ENCODE assay signal across 16 cellular contexts in genomic region chr22:19176175-19176630, GRCh38. TPM values are rescaled to one million over a fixed set of nuclear protein-coding genes. Genes with fewer than 3 reads are reported as not detected.
A peak's percentile ranks its signal among the peaks of the same experiment; 100 is the strongest.
DNase-seq lines count a peak whose midpoint lies in the region; ATAC-seq and TF ChIP-seq lines count a peak whose summit lies in the region.
"Had no signal": no experiment of that assay in that cellular context is flagged by ENCODE, and none has a peak within 500 bp of the region (broad histone marks: within the 10 kb centered on the region; RNA-seq: fewer than 3 reads in every experiment).

No MANE protein-coding gene starts in this region.

- H3K79me2 ChIP-seq in HCT116 (ENCODE audit: insufficient read depth, low read length) (peaks cover 62% of the 10 kb centered on the region), MM.1S (ENCODE audit: low read length) (peaks cover 43% of the 10 kb centered on the region)

- no peak overlapping the region for H3K4me3 Mint-ChIP-seq in activated naive CD8-positive, alpha-beta T cell treated with anti-CD3 and anti-CD28 coated beads, Interleukin-2, amount 50 U/mL, for 24 hours
- H3K4me3 Mint-ChIP-seq in naive B cell, result peak overlapping the region in 7 of 8 donors; percentile 37 to 85 (median 77)

- peaks cover 9% of the 10 kb centered on the region for H3K36me3 Mint-ChIP-seq in activated naive CD8-positive, alpha-beta T cell treated with anti-CD3 and anti-CD28 coated beads, Interleukin-2, amount 50 U/mL, for 24 hours (ENCODE audit: low read depth)
- H3K36me3 Mint-ChIP-seq in naive B cell, result no peaks in the 10 kb centered on the region

- H3K4me2 ChIP-seq in HCT116 (ENCODE audit: low read length) (peak overlapping the region; percentile 95), MM.1S (ENCODE audit: low read depth, low read length) (no peak overlapping the region)

- no peak for TF ChIP-seq RAD21 in HCT116 (IDR thresholded peaks at IDR 0.05; ENCODE audit: low read depth)

- 0 out of 2 replicates have a peak overlapping the region, but pooled peaks have one; percentile 8 for H3K27ac ChIP-seq in HCT116 (ENCODE audit: low read depth, low read length)
- H3K27ac ChIP-seq in MM.1S (ENCODE audit: low read length), result no peak overlapping the region
- no peak overlapping the region for H3K27ac ChIP-seq in sigmoid colon
- H3K27ac ChIP-seq: colonic mucosa, prostate gland had no signal

- H4K20me1 ChIP-seq in HCT116 (ENCODE audit: insufficient read depth), result no peaks in the 10 kb centered on the region
- H4K20me1 ChIP-seq in MM.1S (ENCODE audit: insufficient read depth, low read length), result no peaks in the 10 kb centered on the region

- intact Hi-C loops in HCT116 (cut with micrococcal nuclease), result no loop called here
- intact Hi-C loops in sciatic nerve (cut with DNase I), result no loop called here
- intact Hi-C loops in sigmoid colon (cut with DNase I), result loop anchor here (5.0 kb wide), 2 partner anchors 256 to 271 kb away; partner anchors contain the start of genes C22orf39, HIRA and MRPL40

- TF ChIP-seq POLR2A in HCT116 (IDR thresholded peaks at IDR 0.05; ENCODE audit: borderline replicate concordance, extremely low read depth, insufficient read depth, insufficient read length) (peak; percentile 21), sigmoid colon (IDR thresholded peaks at IDR 0.05) (no peak)

- H2AFZ ChIP-seq in HCT116 (ENCODE audit: low read depth, low read length, poor library complexity, severe bottlenecking) (no peak overlapping the region), MM.1S (ENCODE audit: low read length) (no peak overlapping the region)

- H3K9ac ChIP-seq in HCT116 (ENCODE audit: low read length) (no peak overlapping the region), MM.1S (ENCODE audit: low read length) (no peak overlapping the region)

- H3K36me3 ChIP-seq in HCT116 (ENCODE audit: control insufficient read depth in 1 of 2, insufficient read depth in 2 of 2, low read length in 2 of 2), result no peaks in the 10 kb centered on the region
- H3K36me3 ChIP-seq in MM.1S (replicated peaks; ENCODE audit: insufficient read depth, low read length), result no peaks in the 10 kb centered on the region
- H3K36me3 ChIP-seq in sigmoid colon, result no peaks in the 10 kb centered on the region
- H3K36me3 ChIP-seq: colonic mucosa, prostate gland had no signal

- H3K4me3 ChIP-seq in HCT116 (replicated peaks in 1 of 2; ENCODE audit: low read depth in 1 of 2, low read length in 2 of 2), result no peak overlapping the region
- H3K4me3 ChIP-seq in MM.1S (ENCODE audit: low read length), result no peak overlapping the region
- H3K4me3 ChIP-seq in sigmoid colon, result no peak overlapping the region
- H3K4me3 ChIP-seq: colonic mucosa, prostate gland had no signal

- H3K27me3 ChIP-seq in HCT116 (ENCODE audit: insufficient read depth, low read length) (no peaks in the 10 kb centered on the region), MM.1S (replicated peaks; ENCODE audit: insufficient read depth, low read length) (no peaks in the 10 kb centered on the region), sigmoid colon (no peaks in the 10 kb centered on the region)
- H3K27me3 ChIP-seq: colonic mucosa had no signal

- no peak for ATAC-seq in HCT116
- no peak for ATAC-seq in activated naive CD8-positive, alpha-beta T cell treated with anti-CD3 and anti-CD28 coated beads, Interleukin-2, amount 50 U/mL, for 24 hours
- ATAC-seq in naive B cell (ENCODE audit: low read depth in 2 of 2), result no peak
- ATAC-seq in sciatic nerve, result no peak
- ATAC-seq: activated T-cell treated with anti-CD3 and anti-CD28 coated beads, Interleukin-2, amount 50 U/mL, for 72 hours; left lobe of liver had no signal

- CTCF ChIA-PET in HCT116 (lab: Charles Lee), result no interaction called here

- POLR2A ChIA-PET in HCT116 (lab: Charles Lee), result no interaction called here

- RAD21 ChIA-PET in HCT116 (lab: Charles Lee; ENCODE audit: low non-redundant PET in 1 of 2, low total read pairs in 2 of 2, uncharacterized antibody in 2 of 2, unreplicated experiment in 2 of 2), result no interaction called here

- no peaks in the 10 kb centered on the region for H3K27me3 Mint-ChIP-seq in activated naive CD8-positive, alpha-beta T cell treated with anti-CD3 and anti-CD28 coated beads, Interleukin-2, amount 50 U/mL, for 24 hours
- H3K27me3 Mint-ChIP-seq in naive B cell, result no peaks in the 10 kb centered on the region

- TF ChIP-seq CTCF in HCT116 (IDR thresholded peaks at IDR 0.05 in 2 of 3, conservative IDR thresholded peaks at IDR 0.05 in 1 of 3; ENCODE audit: borderline replicate concordance in 1 of 3, insufficient read depth in 1 of 3, low read depth in 2 of 3, low read length in 2 of 3) (no peak), MM.1S (IDR thresholded peaks at IDR 0.05; ENCODE audit: low read length) (no peak), sigmoid colon (IDR thresholded peaks at IDR 0.05) (no peak)

- H3K9me3 Mint-ChIP-seq in activated naive CD8-positive, alpha-beta T cell treated with anti-CD3 and anti-CD28 coated beads, Interleukin-2, amount 50 U/mL, for 24 hours, result no peaks in the 10 kb centered on the region
- no peaks in the 10 kb centered on the region for H3K9me3 Mint-ChIP-seq in naive B cell
- H3K9me3 Mint-ChIP-seq: activated T-cell treated with anti-CD3 and anti-CD28 coated beads, Interleukin-2, amount 50 U/mL, for 72 hours had no signal

- DNase-seq in NCI-H82 (lab: John Stamatoyannopoulos, UW) (peak; percentile 45), NCI-H82 treated with DMSO at 0.1 percent for 48 hours (lab: John Stamatoyannopoulos, UW; ENCODE audit: unreplicated experiment) (no peak), HCT116 (ENCODE audit: low read depth, low spot score) (no peak), naive B cell (no peak), sciatic nerve (ENCODE audit: low spot score) (no peak), MM.1S (no peak), sigmoid colon (no peak)
- no peak for DNase-seq in activated naive CD8-positive, alpha-beta T cell treated with anti-CD3 and anti-CD28 coated beads, Interleukin-2, amount 50 U/mL, for 24 hours
- DNase-seq: 8988T; activated T-cell treated with anti-CD3 and anti-CD28 coated beads, Interleukin-2, amount 50 U/mL, for 72 hours; colonic mucosa; NCI-H187; stimulated activated CD4-positive, alpha-beta T cell treated with anti-CD3 and anti-CD28 coated beads, Interleukin-4, amount 100 ng/mL, for 4 hours had no signal

- H3K27ac Mint-ChIP-seq in activated naive CD8-positive, alpha-beta T cell treated with anti-CD3 and anti-CD28 coated beads, Interleukin-2, amount 50 U/mL, for 24 hours, result peak overlapping the region; percentile 35
- H3K27ac Mint-ChIP-seq in naive B cell, result peak overlapping the region in 4 of 6 donors; percentile 23 to 70 (median 51)
- H3K27ac Mint-ChIP-seq: activated T-cell treated with anti-CD3 and anti-CD28 coated beads, Interleukin-2, amount 50 U/mL, for 72 hours had no signal

- H3K9me2 ChIP-seq in HCT116 (ENCODE audit: insufficient read depth), result no peaks in the 10 kb centered on the region
- H3K9me2 ChIP-seq in MM.1S (replicated peaks; ENCODE audit: insufficient read depth, low read length), result no peaks in the 10 kb centered on the region

- no peak for TF ChIP-seq EP300 in sigmoid colon (IDR thresholded peaks at IDR 0.05)

- H3K4me1 ChIP-seq in HCT116 (ENCODE audit: control insufficient read depth in 1 of 2, insufficient read depth in 2 of 2, low read length in 2 of 2), result peaks cover 11 to 65% of the 10 kb centered on the region in 2 experiments
- H3K4me1 ChIP-seq in MM.1S (ENCODE audit: low read length), result peaks cover 11% of the 10 kb centered on the region; the same call in 1 of the 2 replicates
- peaks cover 0 to 64% (median 52%) of the 10 kb centered on the region in 4 donors for H3K4me1 ChIP-seq in sigmoid colon

- no peaks in the 10 kb centered on the region for H3K9me3 ChIP-seq in HCT116 (ENCODE audit: control insufficient read depth in 1 of 2, insufficient read depth in 1 of 2, low read depth in 1 of 2, low read length in 2 of 2)
- H3K9me3 ChIP-seq in MM.1S (replicated peaks; ENCODE audit: insufficient read depth, low read length), result no peaks in the 10 kb centered on the region
- no peaks in the 10 kb centered on the region for H3K9me3 ChIP-seq in sigmoid colon
- H3K9me3 ChIP-seq: colonic mucosa, prostate gland had no signal

- no TSS peak for BruUV-seq in HCT116 (replicated peaks; lab: Mats Ljungman, UMichigan)

- peaks cover 38% of the 10 kb centered on the region for H3K4me1 Mint-ChIP-seq in activated naive CD8-positive, alpha-beta T cell treated with anti-CD3 and anti-CD28 coated beads, Interleukin-2, amount 50 U/mL, for 24 hours
- peaks cover 37 to 66% (median 50%) of the 10 kb centered on the region in 3 donors for H3K4me1 Mint-ChIP-seq in naive B cell

- 73 to 77% methylated on average over 11 of the region's 11 CpGs for WGBS in sigmoid colon, 2 donors

- H3F3A ChIP-seq in MM.1S (ENCODE audit: insufficient read depth, low read length), result peaks cover 13% of the 10 kb centered on the region; the same call in 1 of the 2 replicates

TF ChIP-seq in HCT116, 20 proteins besides CTCF, POLR2A, EP300 and RAD21 (continues in another document):
- TF ChIP-seq, protein P1, sequence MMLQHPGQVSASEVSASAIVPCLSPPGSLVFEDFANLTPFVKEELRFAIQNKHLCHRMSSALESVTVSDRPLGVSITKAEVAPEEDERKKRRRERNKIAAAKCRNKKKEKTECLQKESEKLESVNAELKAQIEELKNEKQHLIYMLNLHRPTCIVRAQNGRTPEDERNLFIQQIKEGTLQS (IDR thresholded peaks at IDR 0.05), result no peak

RNA-seq across cellular contexts. Expression of gene SLC25A1, which starts 2.3 kb away (rescaled TPM):
- total RNA-seq in HCT116 (2021; ENCODE audit: unreplicated experiment) (146 TPM), sciatic nerve (54.1 TPM), sigmoid colon (10 to 100 TPM; 28.2 to 45.3 (median 33.4) TPM)
- 130 and 133 TPM in 2 replicates for polyA plus RNA-seq in HCT116 (2012)
- polyA plus RNA-seq in naive B cell (ENCODE audit: low read depth in 6 of 6) (10 to 100 TPM; 63.5 to 88.8 (median 72.4) TPM), sigmoid colon (100 to 1,000 TPM in 2 of 3 donors, 10 to 100 TPM in 1; 72.1 to 146 (median 119) TPM)

RNA-seq across cellular contexts. Expression of gene GSC2, which starts 26.1 kb away (rescaled TPM):
- not detected for total RNA-seq in HCT116 (2021; ENCODE audit: unreplicated experiment)
- not detected in 2 replicates for polyA plus RNA-seq in HCT116 (2012)
- polyA plus RNA-seq in naive B cell (ENCODE audit: low read depth in 6 of 6), result not detected
- total RNA-seq in sciatic nerve, result not detected
- not detected for total RNA-seq in sigmoid colon
- not detected for polyA plus RNA-seq in sigmoid colon
- total RNA-seq: activated T-cell treated with anti-CD3 and anti-CD28 coated beads, Interleukin-2, amount 50 U/mL, for 72 hours; colonic mucosa; left lobe of liver; T-helper 1 cell treated with Interleukin-12 subunit alpha and Interleukin-12 subunit beta and Interleukin-4 antibody, amounts not matched to agents 30 ng/mL and 1 ng/mL, for 36 hours had no signal

RNA-seq across cellular contexts. Expression of gene ESS2, which starts 31.8 kb away (rescaled TPM):
- total RNA-seq in HCT116 (2021; ENCODE audit: unreplicated experiment) (17.7 TPM), sciatic nerve (14.8 TPM), sigmoid colon (10 to 100 TPM; 12.9 to 15.5 (median 14.0) TPM)
- 11.4 and 13.6 TPM in 2 replicates for polyA plus RNA-seq in HCT116 (2012)
- polyA plus RNA-seq in naive B cell (ENCODE audit: low read depth in 6 of 6) (10 to 100 TPM in 1 of 6 donors, 1 to 10 TPM in 5; 5.2 to 10.2 (median 8.3) TPM), sigmoid colon (10 to 100 TPM in 1 of 3 donors, 1 to 10 TPM in 2; 7.2 to 12.9 (median 7.4) TPM)

RNA-seq across cellular contexts. Expression of gene TSSK2, which starts 45.1 kb away (rescaled TPM):
- not detected for total RNA-seq in HCT116 (2021; ENCODE audit: unreplicated experiment)
- not detected in 2 replicates for polyA plus RNA-seq in HCT116 (2012)
- polyA plus RNA-seq in naive B cell (ENCODE audit: low read depth in 6 of 6), result not detected
- total RNA-seq in sciatic nerve, result not detected
- not detected for total RNA-seq in sigmoid colon
- polyA plus RNA-seq in sigmoid colon, result under 1 TPM in 1 of 3 donors, not detected in 2; 0.12 TPM
- total RNA-seq: activated T-cell treated with anti-CD3 and anti-CD28 coated beads, Interleukin-2, amount 50 U/mL, for 72 hours; colonic mucosa; left lobe of liver; T-helper 1 cell treated with Interleukin-12 subunit alpha and Interleukin-12 subunit beta and Interleukin-4 antibody, amounts not matched to agents 30 ng/mL and 1 ng/mL, for 36 hours had no signal

RNA-seq across cellular contexts. Expression of gene DGCR2, which starts 54.0 kb away (rescaled TPM):
- total RNA-seq in HCT116 (2021; ENCODE audit: unreplicated experiment) (42.9 TPM), sciatic nerve (37.2 TPM), sigmoid colon (10 to 100 TPM; 25.5 to 36.8 (median 32.7) TPM)
- polyA plus RNA-seq in HCT116 (2012), result 39.2 and 48.9 TPM in 2 replicates
- polyA plus RNA-seq in naive B cell (ENCODE audit: low read depth in 6 of 6) (10 to 100 TPM; 27.4 to 50.6 (median 32.8) TPM), sigmoid colon (10 to 100 TPM in 2 of 3 donors, 1 to 10 TPM in 1; 7.2 to 68.7 (median 11.8) TPM)
